ENCODE assay signal across 2 cellular contexts in the genomic region with DNA sequence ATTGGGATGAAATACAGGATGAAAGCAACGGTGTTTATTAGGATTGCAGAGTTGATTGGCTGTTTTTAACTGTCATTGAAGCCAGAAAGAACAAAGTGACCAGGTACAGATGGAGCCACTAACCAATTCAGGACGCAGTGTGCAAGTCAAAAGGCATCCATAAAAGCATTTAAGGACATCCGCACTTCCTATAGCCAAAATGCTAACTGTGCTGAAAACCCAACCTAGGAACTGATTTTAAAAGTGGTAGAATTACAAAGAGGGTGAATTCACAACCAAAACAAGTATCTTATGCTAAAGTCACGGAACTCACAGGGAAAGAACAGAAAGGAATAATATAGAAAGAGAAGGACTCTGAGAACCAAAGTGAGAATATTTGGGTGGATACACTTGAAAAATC.
TF ChIP-seq lines count a peak whose summit lies in the region.

No MANE protein-coding gene starts in this region.

TF ChIP-seq in HepG2, 621 proteins besides CTCF, POLR2A, EP300 and RAD21:
- no peak for TF ChIP-seq SIN3A (IDR thresholded peaks at IDR 0.05; ENCODE audit: borderline replicate concordance, low read depth, low read length)
- TF ChIP-seq NCOA2 (CRISPR knock-in tag; IDR thresholded peaks at IDR 0.05): no peak
- peak; percentile 94 for TF ChIP-seq MAFF (IDR thresholded peaks at IDR 0.05; ENCODE audit: low read depth, low read length)
- TF ChIP-seq ELF3 (CRISPR knock-in tag; IDR thresholded peaks at IDR 0.05): no peak
- TF ChIP-seq SNRNP70 (IDR thresholded peaks at IDR 0.05; ENCODE audit: low read depth, low read length): no peak
- peak; percentile 94 to 97 for TF ChIP-seq MAFK (conservative IDR thresholded peaks at IDR 0.05 in 1 of 2, IDR thresholded peaks at IDR 0.05 in 1 of 2; ENCODE audit: low read length in 2 of 2)

TF ChIP-seq in IMR-90, 13 proteins besides CTCF, POLR2A, EP300 and RAD21:
- TF ChIP-seq MAFK (IDR thresholded peaks at IDR 0.05; ENCODE audit: low read depth, low read length) (peak; percentile 81), MXI1 (IDR thresholded peaks at IDR 0.05; ENCODE audit: borderline replicate concordance, low read depth, low read length) (no peak)
